ENCODE assay signal across 19 cellular contexts in genomic region chrX:136623400-136623799, GRCh38.
DNase-seq lines count a peak whose midpoint lies in the region.
"Had no signal": no experiment of that assay in that cellular context is flagged by ENCODE, and none has a peak within 500 bp of the region (broad histone marks: within the 10 kb centered on the region; RNA-seq: fewer than 3 reads in every experiment).

No MANE protein-coding gene starts in this region.

- H3K36me3 Mint-ChIP-seq in activated naive CD8-positive, alpha-beta T cell, result peaks cover 2% of the 10 kb centered on the region
- no peaks in the 10 kb centered on the region for H3K36me3 Mint-ChIP-seq in stimulated activated naive CD8-positive, alpha-beta T cell treated with anti-CD3 and anti-CD28 coated beads, Interleukin-15, Interleukin-2, amounts not matched to agents 100 ng/mL and 50 ng/mL, for 24 hours (ENCODE audit: low read depth)
- H3K36me3 Mint-ChIP-seq: mesothelial cell of epicardium; naive thymus-derived CD8-positive, alpha-beta T cell had no signal

- H3K4me1 Mint-ChIP-seq in activated naive CD8-positive, alpha-beta T cell (ENCODE audit: low read depth), result peaks cover 78% of the 10 kb centered on the region
- peaks cover 95% of the 10 kb centered on the region for H3K4me1 Mint-ChIP-seq in stimulated activated naive CD8-positive, alpha-beta T cell treated with anti-CD3 and anti-CD28 coated beads, Interleukin-15, Interleukin-2, amounts not matched to agents 100 ng/mL and 50 ng/mL, for 24 hours (ENCODE audit: low read depth)
- H3K4me1 Mint-ChIP-seq: mesothelial cell of epicardium had no signal

- H3K27me3 Mint-ChIP-seq in activated naive CD8-positive, alpha-beta T cell, result no peaks in the 10 kb centered on the region
- H3K27me3 Mint-ChIP-seq in stimulated activated naive CD8-positive, alpha-beta T cell treated with anti-CD3 and anti-CD28 coated beads, Interleukin-15, Interleukin-2, amounts not matched to agents 100 ng/mL and 50 ng/mL, for 24 hours, result no peaks in the 10 kb centered on the region
- H3K27me3 Mint-ChIP-seq: naive thymus-derived CD8-positive, alpha-beta T cell had no signal

- no peak overlapping the region for H3K4me3 Mint-ChIP-seq in activated naive CD8-positive, alpha-beta T cell
- H3K4me3 Mint-ChIP-seq in stimulated activated naive CD8-positive, alpha-beta T cell treated with anti-CD3 and anti-CD28 coated beads, Interleukin-15, Interleukin-2, amounts not matched to agents 100 ng/mL and 50 ng/mL, for 24 hours, result peak overlapping the region; percentile 58
- H3K4me3 Mint-ChIP-seq: mesothelial cell of epicardium had no signal

- H3K9me3 Mint-ChIP-seq in activated naive CD8-positive, alpha-beta T cell (ENCODE audit: low read depth), result no peaks in the 10 kb centered on the region
- H3K9me3 Mint-ChIP-seq in stimulated activated naive CD8-positive, alpha-beta T cell treated with anti-CD3 and anti-CD28 coated beads, Interleukin-15, Interleukin-2, amounts not matched to agents 100 ng/mL and 50 ng/mL, for 24 hours, result no peaks in the 10 kb centered on the region

- DNase-seq in activated T-cell treated with anti-CD3 and anti-CD28 coated beads, Interleukin-2, amount 50 U/mL, for 48 hours, result peak; percentile 56 to 63
- no peak for DNase-seq in activated T-cell treated with anti-CD3 and anti-CD28 coated beads for 4 hours
- peak; percentile 76 for DNase-seq in MV-4-11 (lab: John Stamatoyannopoulos, UW)
- DNase-seq in stimulated activated CD4-positive, alpha-beta T cell treated with anti-CD3 and anti-CD28 coated beads, Interleukin-4, amount 100 ng/mL, for 4 hours, result no peak
- no peak for DNase-seq in HuH-7.5 (ENCODE audit: low spot score)
- DNase-seq: activated effector memory CD4-positive, alpha-beta T cell treated with Interleukin-2 at 50 U/mL for 16 hours; central memory CD4-positive, alpha-beta T cell; dermis blood vessel endothelial cell; EL; hypothalamus; naive thymus-derived CD8-positive, alpha-beta T cell; NCI-H1105; NCI-H1930; NCI-H69; stimulated activated CD4-positive, alpha-beta T cell treated with anti-CD3 and anti-CD28 coated beads, Interleukin-1b, Interleukin-23, amount 100 ng/mL, for 48 hours; uterus had no signal

- peak overlapping the region; percentile 16 for H3K27ac Mint-ChIP-seq in activated naive CD8-positive, alpha-beta T cell
- peak overlapping the region; percentile 81 for H3K27ac Mint-ChIP-seq in stimulated activated naive CD8-positive, alpha-beta T cell treated with anti-CD3 and anti-CD28 coated beads, Interleukin-15, Interleukin-2, amounts not matched to agents 100 ng/mL and 50 ng/mL, for 24 hours
- H3K27ac Mint-ChIP-seq: mesothelial cell of epicardium had no signal

Comparison
In these comparisons a context has a peak if more than half of its experiments do, and no peak if none do; other contexts are left out.
1. DNase-seq: peak in activated T-cell treated with anti-CD3 and anti-CD28 coated beads, Interleukin-2, amount 50 U/mL, for 48 hours (2 of 2) and MV-4-11 (single experiment); none in activated T-cell treated with anti-CD3 and anti-CD28 coated beads for 4 hours (single experiment), stimulated activated CD4-positive, alpha-beta T cell treated with anti-CD3 and anti-CD28 coated beads, Interleukin-4, amount 100 ng/mL, for 4 hours (0 of 2) and HuH-7.5 (single experiment).